In genomic region chr3:64440498-64440897, GRCh38 we compare ENCODE assay signal across 14 cellular contexts.
DNase-seq lines count a peak whose midpoint lies in the region; ATAC-seq, FAIRE-seq and TF ChIP-seq lines count a peak whose summit lies in the region.
"Had no signal": no experiment of that assay in that cellular context is flagged by ENCODE, and none has a peak within 500 bp of the region (broad histone marks: within the 10 kb centered on the region; RNA-seq: fewer than 3 reads in every experiment).

No MANE protein-coding gene starts in this region.

- peaks cover 3% of the 10 kb centered on the region for H3K36me3 Mint-ChIP-seq in astrocyte (ENCODE audit: low read depth, unreplicated experiment)

- no peak for TF ChIP-seq CTCF in astrocyte (IDR thresholded peaks at IDR 0.05; ENCODE audit: insufficient read depth, low read depth, low read length)
- no peak for TF ChIP-seq CTCF in kidney (IDR thresholded peaks at IDR 0.05; ENCODE audit: borderline replicate concordance, extremely low read depth, insufficient read depth)
- TF ChIP-seq CTCF in upper lobe of right lung (IDR thresholded peaks at IDR 0.05) = no peak

- H3K4me1 ChIP-seq in astrocyte (ENCODE audit: insufficient read depth, low read length) (peaks cover 16% of the 10 kb centered on the region), kidney (ENCODE audit: control insufficient read depth in 1 of 2, insufficient read depth in 1 of 2, low read depth in 1 of 2, low read length in 2 of 2) (peaks cover 16 to 36% of the 10 kb centered on the region in 2 donors), upper lobe of right lung (peaks cover 42% of the 10 kb centered on the region)
- H3K4me1 ChIP-seq: uterus had no signal

- H3K27me3 Mint-ChIP-seq in astrocyte (ENCODE audit: low read depth, unreplicated experiment) = no peaks in the 10 kb centered on the region

- H3K9me3 ChIP-seq in astrocyte (ENCODE audit: insufficient read depth, low read depth, low read length) (no peaks in the 10 kb centered on the region), kidney (ENCODE audit: control insufficient read depth in 1 of 2, low read length in 2 of 2) (no peaks in the 10 kb centered on the region), upper lobe of right lung (no peaks in the 10 kb centered on the region)
- H3K9me3 ChIP-seq: uterus had no signal

- no peaks in the 10 kb centered on the region for H4K20me1 ChIP-seq in astrocyte (ENCODE audit: insufficient read depth, low read length)

- peaks cover 16% of the 10 kb centered on the region for H3K27me3 ChIP-seq in astrocyte (ENCODE audit: insufficient read depth, low read length)
- H3K27me3 ChIP-seq in upper lobe of right lung = no peaks in the 10 kb centered on the region
- H3K27me3 ChIP-seq: uterus had no signal

- ATAC-seq in upper lobe of right lung = peak; percentile 67
- no peak for ATAC-seq in GM19463 (IDR thresholded peaks at IDR 0.05; ENCODE audit: unreplicated experiment)
- no peak for ATAC-seq in GM21390 (IDR thresholded peaks at IDR 0.05; ENCODE audit: unreplicated experiment)
- no peak for ATAC-seq in HG02885 (IDR thresholded peaks at IDR 0.05; ENCODE audit: poor library complexity, unreplicated experiment)
- ATAC-seq: activated T-cell treated with anti-CD3 and anti-CD28 coated beads, Interleukin-2, amount 50 U/mL, for 4 hours; HCT116 had no signal

- intact Hi-C loops in kidney (cut with DNase I) = no loop called here
- intact Hi-C loops in upper lobe of right lung (cut with DNase I) = no loop called here

- H3K27ac ChIP-seq in astrocyte (ENCODE audit: low read depth, low read length) (no peak overlapping the region), kidney (ENCODE audit: low read depth in 2 of 2, low read length in 2 of 2) (peak overlapping the region; percentile 47 to 78), upper lobe of right lung (peak overlapping the region; percentile 27)
- H3K27ac ChIP-seq: uterus had no signal

- H3K4me3 ChIP-seq in astrocyte (ENCODE audit: insufficient read depth, low read depth, low read length) (no peak overlapping the region), kidney (ENCODE audit: low read length in 2 of 2) (peak overlapping the region in 1 of 2 donors; percentile 15), upper lobe of right lung (no peak overlapping the region)
- H3K4me3 ChIP-seq: uterus had no signal

- peak overlapping the region; percentile 10 for H3K4me3 Mint-ChIP-seq in astrocyte (ENCODE audit: unreplicated experiment)
- H3K4me3 Mint-ChIP-seq: activated T-cell treated with anti-CD3 and anti-CD28 coated beads, Interleukin-2, amount 50 U/mL, for 4 hours; endodermal cell had no signal

- no peaks in the 10 kb centered on the region for H3K79me2 ChIP-seq in astrocyte (ENCODE audit: insufficient read depth, low read length)

- H3K27ac Mint-ChIP-seq in astrocyte (ENCODE audit: unreplicated experiment) = no peak overlapping the region
- H3K27ac Mint-ChIP-seq: endodermal cell had no signal

- peak; percentile 41 for DNase-seq in NCI-H748 (lab: John Stamatoyannopoulos, UW; ENCODE audit: unreplicated experiment)
- DNase-seq in NCI-H748 treated with DMSO at 0.1 percent for 48 hours (lab: John Stamatoyannopoulos, UW) = no peak
- peak; percentile 93 for DNase-seq in astrocyte (ENCODE audit: low read depth)
- no peak for DNase-seq in kidney
- DNase-seq in upper lobe of right lung = no peak
- DNase-seq: activated T-cell treated with anti-CD3 and anti-CD28 coated beads, Interleukin-2, amount 50 U/mL, for 4 hours; endodermal cell; NCI-H510A; T-helper 9 cell had no signal

- H3K9ac ChIP-seq in astrocyte (ENCODE audit: low read length) (no peak overlapping the region), kidney (ENCODE audit: low read length in 2 of 2) (peak overlapping the region in 1 of 2 donors; percentile 42)

- no peak overlapping the region for H2AFZ ChIP-seq in astrocyte (ENCODE audit: low read depth, low read length)

- H3K36me3 ChIP-seq in astrocyte (ENCODE audit: insufficient read depth, low read length) (no peaks in the 10 kb centered on the region), kidney (ENCODE audit: control insufficient read depth in 1 of 2, insufficient read depth in 2 of 2, low read length in 2 of 2) (no peaks in the 10 kb centered on the region), upper lobe of right lung (no peaks in the 10 kb centered on the region)
- H3K36me3 ChIP-seq: uterus had no signal

- FAIRE-seq in astrocyte (lab: Jason Lieb, UNC) (no peak), kidney (lab: Jason Lieb, UNC) (peak; percentile 87)

- H3K9me3 Mint-ChIP-seq in astrocyte (ENCODE audit: unreplicated experiment) = peaks cover 8% of the 10 kb centered on the region

- H3K4me2 ChIP-seq in astrocyte (ENCODE audit: low read length) = peak overlapping the region; percentile 53

- H3K4me1 Mint-ChIP-seq in astrocyte (ENCODE audit: low read depth, unreplicated experiment) = peaks cover 20% of the 10 kb centered on the region

Comparison
In these comparisons a context has a peak if more than half of its experiments do, and no peak if none do; other contexts are left out.
1. DNase-seq: peak in NCI-H748 (single experiment) and astrocyte (single experiment); none in NCI-H748 treated with DMSO at 0.1 percent for 48 hours (single experiment), kidney (single experiment) and upper lobe of right lung (single experiment).